In the genomic region with DNA sequence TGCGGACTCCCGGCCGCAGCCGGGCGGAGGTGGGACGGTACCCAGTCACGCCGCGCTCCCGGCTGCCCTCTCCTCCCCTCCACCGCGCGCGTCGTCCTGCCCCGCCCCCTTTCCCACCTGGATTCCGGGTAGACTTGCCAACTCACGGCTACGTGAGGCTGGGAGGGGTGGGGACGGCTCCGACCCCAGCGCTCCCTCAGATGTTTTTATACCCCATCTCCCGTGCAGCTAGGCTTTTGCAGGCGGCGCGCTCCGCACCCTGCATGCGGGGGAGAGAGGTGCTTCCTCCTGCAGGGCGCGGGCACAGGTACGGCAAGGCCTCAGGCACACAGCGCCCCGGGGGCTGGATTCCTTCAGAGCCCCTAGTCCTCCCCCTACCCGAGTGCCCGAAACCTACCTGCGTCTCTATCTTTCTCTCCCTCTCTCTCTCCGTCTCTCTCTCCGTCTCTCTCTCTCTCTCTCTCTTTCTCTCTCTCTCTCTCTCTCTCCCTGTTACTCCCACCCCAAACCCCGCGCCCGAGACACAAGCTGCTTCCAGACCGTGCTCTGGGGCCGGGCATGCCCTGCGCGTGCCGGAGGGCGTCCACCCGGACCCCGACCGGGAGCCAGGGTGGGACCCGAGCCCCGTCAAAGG, we compare ENCODE assay signal across 8 cellular contexts. TPM values are rescaled to one million over a fixed set of nuclear protein-coding genes. Genes with fewer than 3 reads are reported as not detected.
DNase-seq lines count a peak whose midpoint lies in the region; ATAC-seq, FAIRE-seq and TF ChIP-seq lines count a peak whose summit lies in the region.

No MANE protein-coding gene starts in this region.

- H3K9me3 ChIP-seq in duodenal mucosa (ENCODE audit: control insufficient read depth in 1 of 2, low read length in 2 of 2) = no peaks in the 10 kb centered on the region

- peak overlapping the region; percentile 80 for H3K27ac ChIP-seq in duodenal mucosa (ENCODE audit: low read depth, low read length)

- no peak for ATAC-seq in natural killer cell treated with Interleukin-12 subunit alpha and Interleukin-12 subunit beta and Interleukin-15 and Interleukin-18, amount 100 ng/mL, for 72 hours
- ATAC-seq in HG03520 (IDR thresholded peaks at IDR 0.05; ENCODE audit: unreplicated experiment) = no peak
- no peak for ATAC-seq in GM21515 (IDR thresholded peaks at IDR 0.05; ENCODE audit: unreplicated experiment)

- no peak for FAIRE-seq in H54 (lab: Jason Lieb, UNC)

- H3K9ac ChIP-seq in duodenal mucosa (ENCODE audit: low read depth in 1 of 2, low read length in 2 of 2) = peak overlapping the region; percentile 12 to 33

- H3K36me3 ChIP-seq in duodenal mucosa (ENCODE audit: control insufficient read depth in 1 of 2, insufficient read depth in 2 of 2, low read length in 2 of 2) = no peaks in the 10 kb centered on the region

- peaks cover 79% of the 10 kb centered on the region for H3K27me3 Mint-ChIP-seq in T-helper 1 cell treated with Interleukin-12 subunit alpha and Interleukin-12 subunit beta and Interleukin-4 antibody, amounts not matched to agents 30 μg/mL and 1 μg/mL, for 36 hours (ENCODE audit: low read depth)
- H3K27me3 Mint-ChIP-seq in natural killer cell treated with Interleukin-12 subunit alpha and Interleukin-12 subunit beta and Interleukin-15 and Interleukin-18, amount 100 ng/mL, for 72 hours = peaks cover 36 to 42% of the 10 kb centered on the region in 2 donors

- H3K36me3 Mint-ChIP-seq in T-helper 1 cell treated with Interleukin-12 subunit alpha and Interleukin-12 subunit beta and Interleukin-4 antibody, amounts not matched to agents 30 μg/mL and 1 μg/mL, for 36 hours (ENCODE audit: low read depth) = peaks cover 7% of the 10 kb centered on the region
- no peaks in the 10 kb centered on the region for H3K36me3 Mint-ChIP-seq in natural killer cell treated with Interleukin-12 subunit alpha and Interleukin-12 subunit beta and Interleukin-15 and Interleukin-18, amount 100 ng/mL, for 72 hours

- no peaks in the 10 kb centered on the region for H3K9me3 Mint-ChIP-seq in T-helper 1 cell treated with Interleukin-12 subunit alpha and Interleukin-12 subunit beta and Interleukin-4 antibody, amounts not matched to agents 30 μg/mL and 1 μg/mL, for 36 hours
- H3K9me3 Mint-ChIP-seq in natural killer cell treated with Interleukin-12 subunit alpha and Interleukin-12 subunit beta and Interleukin-15 and Interleukin-18, amount 100 ng/mL, for 72 hours = no peaks in the 10 kb centered on the region

- H3K4me3 Mint-ChIP-seq in T-helper 1 cell treated with Interleukin-12 subunit alpha and Interleukin-12 subunit beta and Interleukin-4 antibody, amounts not matched to agents 30 μg/mL and 1 μg/mL, for 36 hours = peak overlapping the region; percentile 65
- peak overlapping the region; percentile 70 for H3K4me3 Mint-ChIP-seq in natural killer cell treated with Interleukin-12 subunit alpha and Interleukin-12 subunit beta and Interleukin-15 and Interleukin-18, amount 100 ng/mL, for 72 hours

- H3K27ac Mint-ChIP-seq in T-helper 1 cell treated with Interleukin-12 subunit alpha and Interleukin-12 subunit beta and Interleukin-4 antibody, amounts not matched to agents 30 μg/mL and 1 μg/mL, for 36 hours = no peak overlapping the region
- H3K27ac Mint-ChIP-seq in natural killer cell treated with Interleukin-12 subunit alpha and Interleukin-12 subunit beta and Interleukin-15 and Interleukin-18, amount 100 ng/mL, for 72 hours = no peak overlapping the region

- peaks cover 53 to 66% of the 10 kb centered on the region in 2 donors for H3K27me3 ChIP-seq in duodenal mucosa (ENCODE audit: control insufficient read depth in 1 of 2, insufficient read depth in 2 of 2, low read length in 2 of 2)

- peaks cover 28% of the 10 kb centered on the region for H3K4me1 Mint-ChIP-seq in T-helper 1 cell treated with Interleukin-12 subunit alpha and Interleukin-12 subunit beta and Interleukin-4 antibody, amounts not matched to agents 30 μg/mL and 1 μg/mL, for 36 hours (ENCODE audit: low read depth)
- H3K4me1 Mint-ChIP-seq in natural killer cell treated with Interleukin-12 subunit alpha and Interleukin-12 subunit beta and Interleukin-15 and Interleukin-18, amount 100 ng/mL, for 72 hours (ENCODE audit: low read depth in 2 of 2) = peaks cover 21 to 35% of the 10 kb centered on the region in 2 donors

- H3K4me3 ChIP-seq in duodenal mucosa (ENCODE audit: low read depth in 1 of 2, low read length in 2 of 2) = peak overlapping the region; percentile 52 to 64

- TF ChIP-seq POLR2A in H54 (IDR thresholded peaks at IDR 0.05; ENCODE audit: low read depth, low read length) = no peak

- DNase-seq in HK-2 (ENCODE audit: unreplicated experiment) = peak; percentile 60
- no peak for DNase-seq in natural killer cell treated with Interleukin-12 subunit alpha and Interleukin-12 subunit beta and Interleukin-15 and Interleukin-18, amount 100 ng/mL, for 72 hours (ENCODE audit: low spot score)
- no peak for DNase-seq in H54 (ENCODE audit: insufficient read length, low spot score)
- DNase-seq in SIG-M5 treated with dmso at 0.1 percent for 504 hours (lab: John Stamatoyannopoulos, UW; ENCODE audit: unreplicated experiment) = no peak

- H3K4me1 ChIP-seq in duodenal mucosa (ENCODE audit: control insufficient read depth in 1 of 2, insufficient read depth in 2 of 2, low read length in 2 of 2) = peaks cover 33 to 36% of the 10 kb centered on the region in 2 donors

RNA-seq across cellular contexts. Expression of gene PDGFB, which starts 1.9 kb away (rescaled TPM):
- total RNA-seq in natural killer cell treated with Interleukin-12 subunit alpha and Interleukin-12 subunit beta and Interleukin-15 and Interleukin-18, amount 100 ng/mL, for 72 hours = not detected
